1 cellular context compared by ENCODE assay signal in genomic region chr12:26918321-26919215, GRCh38.
TF ChIP-seq lines count a peak whose summit lies in the region.

No MANE protein-coding gene starts in this region.

TF ChIP-seq in A549, 52 proteins besides CTCF, POLR2A, EP300 and RAD21 (continued from another document):
- no peak for TF ChIP-seq REST (IDR thresholded peaks at IDR 0.05)
- no peak for TF ChIP-seq SMC3 (IDR thresholded peaks at IDR 0.05)
- TF ChIP-seq ZSCAN20 (CRISPR knock-in tag; IDR thresholded peaks at IDR 0.05) = no peak
- no peak for TF ChIP-seq JUN (IDR thresholded peaks at IDR 0.05)
- TF ChIP-seq RARB (CRISPR knock-in tag; IDR thresholded peaks at IDR 0.05) = no peak
